ENCODE assay signal across 14 cellular contexts in genomic region chr2:26557244-26557925, GRCh38.
A peak's percentile ranks its signal among the peaks of the same experiment; 100 is the strongest.
DNase-seq lines count a peak whose midpoint lies in the region; ATAC-seq and TF ChIP-seq lines count a peak whose summit lies in the region.
"Had no signal": no experiment of that assay in that cellular context is flagged by ENCODE, and none has a peak within 500 bp of the region (broad histone marks: within the 10 kb centered on the region; RNA-seq: fewer than 3 reads in every experiment).

No MANE protein-coding gene starts in this region.

- no peak overlapping the region for H3K4me3 ChIP-seq in RWPE2 (ENCODE audit: severe bottlenecking)
- H3K4me3 ChIP-seq in upper lobe of right lung = no peak overlapping the region
- H3K4me3 ChIP-seq: BLaER1 treated with 17β-estradiol and CSF1 and Interleukin-3, amounts not matched to agents 10 nM and 100 nM; MG63 had no signal

- H3K27me3 ChIP-seq in RWPE2 (ENCODE audit: insufficient read depth, poor library complexity, severe bottlenecking) (peaks cover 35% of the 10 kb centered on the region), upper lobe of right lung (peaks cover 31% of the 10 kb centered on the region)

- ATAC-seq in Right ventricle myocardium inferior = no peak
- ATAC-seq in Right ventricle myocardium superior (ENCODE audit: poor library complexity) = no peak
- ATAC-seq in RWPE2 (ENCODE audit: low read depth) = no peak
- ATAC-seq in upper lobe of right lung = no peak
- no peak for ATAC-seq in HG03469 (IDR thresholded peaks at IDR 0.05; ENCODE audit: unreplicated experiment)

- intact Hi-C loops in Right ventricle myocardium inferior (cut with DNase I) (no loop called here), Right ventricle myocardium superior (cut with DNase I) (no loop called here), upper lobe of right lung (cut with DNase I) (no loop called here)

- H3K27ac ChIP-seq in RWPE2 (ENCODE audit: poor library complexity, severe bottlenecking) (no peak overlapping the region), upper lobe of right lung (no peak overlapping the region)
- H3K27ac ChIP-seq: BLaER1 treated with 17β-estradiol and CSF1 and Interleukin-3, amounts not matched to agents 10 nM and 100 nM had no signal

- H3K9me3 ChIP-seq in RWPE2 (ENCODE audit: severe bottlenecking) (no peaks in the 10 kb centered on the region), upper lobe of right lung (no peaks in the 10 kb centered on the region)
- H3K9me3 ChIP-seq: BLaER1 treated with 17β-estradiol and CSF1 and Interleukin-3, amounts not matched to agents 10 nM and 100 nM; MG63 had no signal

- DNase-seq in Right ventricle myocardium inferior (ENCODE audit: missing footprints) = peak; percentile 27
- DNase-seq in Right ventricle myocardium superior = no peak
- DNase-seq in RWPE2 (ENCODE audit: low spot score) = peak; percentile 35
- peak; percentile 81 for DNase-seq in mesenteric fat pad (ENCODE audit: low spot score)
- DNase-seq in upper lobe of right lung = peak; percentile 46
- DNase-seq in hippocampal formation (lab: John Stamatoyannopoulos, UW) = no peak
- DNase-seq: DMS79, MG63, NCI-H1048, NCI-H1436, NCI-H2029, NCI-H526 had no signal

- no peaks in the 10 kb centered on the region for H3K4me1 ChIP-seq in RWPE2 (ENCODE audit: insufficient read depth, poor library complexity, severe bottlenecking)
- peaks cover 6% of the 10 kb centered on the region for H3K4me1 ChIP-seq in upper lobe of right lung

- TF ChIP-seq CTCF in RWPE2 (IDR thresholded peaks at IDR 0.05; ENCODE audit: poor library complexity, severe bottlenecking) (no peak), upper lobe of right lung (IDR thresholded peaks at IDR 0.05) (no peak)

- H3K36me3 ChIP-seq in RWPE2 (ENCODE audit: low read depth) = no peaks in the 10 kb centered on the region
- no peaks in the 10 kb centered on the region for H3K36me3 ChIP-seq in upper lobe of right lung
- H3K36me3 ChIP-seq: BLaER1 treated with 17β-estradiol and CSF1 and Interleukin-3, amounts not matched to agents 10 nM and 100 nM; MG63 had no signal

Comparison
In these comparisons a context has a peak if more than half of its experiments do, and no peak if none do; other contexts are left out.
1. DNase-seq: peak in Right ventricle myocardium inferior (single experiment), RWPE2 (single experiment), mesenteric fat pad (single experiment) and upper lobe of right lung (single experiment); none in Right ventricle myocardium superior (single experiment) and hippocampal formation (0 of 2).